1 cellular context compared by ENCODE assay signal in genomic region chr19:56071151-56071550, GRCh38.
TF ChIP-seq lines count a peak whose summit lies in the region.

No MANE protein-coding gene starts in this region.

TF ChIP-seq in SK-N-SH, 30 proteins besides CTCF, POLR2A, EP300 and RAD21 (continued from another document):
- TF ChIP-seq MXI1 (IDR thresholded peaks at IDR 0.05; ENCODE audit: low read depth, low read length) (no peak), SIN3A (IDR thresholded peaks at IDR 0.05; ENCODE audit: borderline replicate concordance, low read depth, low read length) (no peak), RFX5 (IDR thresholded peaks at IDR 0.05; ENCODE audit: low read length) (no peak), GATA2 (CRISPR knock-in tag; IDR thresholded peaks at IDR 0.05) (no peak), TEAD4 (IDR thresholded peaks at IDR 0.05; ENCODE audit: borderline replicate concordance, insufficient read depth) (no peak), ELF1 (IDR thresholded peaks at IDR 0.05) (no peak), MEF2A (IDR thresholded peaks at IDR 0.05; ENCODE audit: borderline replicate concordance, low read depth) (no peak), SMC3 (IDR thresholded peaks at IDR 0.05; ENCODE audit: low read depth, low read length) (no peak), RXRA (IDR thresholded peaks at IDR 0.05; ENCODE audit: borderline replicate concordance, low read depth) (no peak), TCF12 (IDR thresholded peaks at IDR 0.05) (no peak), TAF1 (IDR thresholded peaks at IDR 0.05; ENCODE audit: borderline replicate concordance, low read depth, low read length) (no peak), YY1 (IDR thresholded peaks at IDR 0.05; ENCODE audit: low read depth) (no peak), USF2 (IDR thresholded peaks at IDR 0.05; ENCODE audit: borderline replicate concordance, low read depth, low read length) (no peak), MAX (IDR thresholded peaks at IDR 0.05; ENCODE audit: low read depth) (no peak), RCOR1 (IDR thresholded peaks at IDR 0.05; ENCODE audit: low read length) (no peak)
